Comparison of ENCODE assay signal across 9 cellular contexts in genomic region chr18:8803957-8804356, GRCh38.
"Had no signal": no experiment of that assay in that cellular context is flagged by ENCODE, and none has a peak within 500 bp of the region (broad histone marks: within the 10 kb centered on the region; RNA-seq: fewer than 3 reads in every experiment).

No MANE protein-coding gene starts in this region.

- H3K27ac ChIP-seq: GM23248, HL-60 had no signal

- FAIRE-seq: HepG2 had no signal

- H3K4me1 ChIP-seq: HAP-1 had no signal

- H3K9me3 ChIP-seq: HAP-1 had no signal

- DNase-seq: GM23248, GOT3, H7, HFFc6, KBM-7 had no signal

- H3K9ac ChIP-seq: GM23248 had no signal

- H3K4me3 Mint-ChIP-seq: HFFc6 had no signal

- ATAC-seq: HCT116, HepG2 had no signal

- H3K27ac Mint-ChIP-seq: HFFc6 had no signal

- H3K4me3 ChIP-seq: GM23248, HAP-1 had no signal
